In genomic region chr7:37341033-37341630, GRCh38 we compare ENCODE assay signal across 1 cellular context.
TF ChIP-seq lines count a peak whose summit lies in the region.

No MANE protein-coding gene starts in this region.

TF ChIP-seq in GM12878, 131 proteins besides CTCF, POLR2A, EP300 and RAD21 (continued from another document):
- TF ChIP-seq ATF2 (IDR thresholded peaks at IDR 0.05; ENCODE audit: low read length) = peak; percentile 83
- TF ChIP-seq TCF3 (IDR thresholded peaks at IDR 0.05; ENCODE audit: borderline replicate concordance, insufficient read depth, low read depth, low read length) = 0 out of 2 replicates have a peak, but pooled peaks have one; percentile 51
- TF ChIP-seq ATF7 (IDR thresholded peaks at IDR 0.05; ENCODE audit: low read depth) = peak; percentile 26; the same call in 1 of the 2 replicates
- TF ChIP-seq CHD2 (IDR thresholded peaks at IDR 0.05; ENCODE audit: borderline replicate concordance, low read depth, low read length) = no peak
- peak; percentile 93 for TF ChIP-seq JUNB (IDR thresholded peaks at IDR 0.05)
- TF ChIP-seq ZSCAN29 (IDR thresholded peaks at IDR 0.05) = no peak
- TF ChIP-seq CREM (IDR thresholded peaks at IDR 0.05; ENCODE audit: low read depth) = peak; percentile 53
- peak; percentile 86 for TF ChIP-seq MTA2 (IDR thresholded peaks at IDR 0.05; ENCODE audit: low read depth)
- no peak for TF ChIP-seq PAX8 (IDR thresholded peaks at IDR 0.05)
- TF ChIP-seq GABPA (IDR thresholded peaks at IDR 0.05; ENCODE audit: low read depth) = peak; percentile 44; the same call in 1 of the 2 replicates
- TF ChIP-seq MEF2A (IDR thresholded peaks at IDR 0.05; ENCODE audit: insufficient read depth, low read depth, low read length) = 0 out of 2 replicates have a peak, but pooled peaks have one; percentile 29
- TF ChIP-seq IKZF1 (conservative IDR thresholded peaks at IDR 0.05) = peak; percentile 57
- TF ChIP-seq BCL3 (IDR thresholded peaks at IDR 0.05; ENCODE audit: borderline replicate concordance, insufficient read depth, low read depth, low read length, poor library complexity, severe bottlenecking) = no peak
- peak; percentile 18; the same call in 1 of the 2 replicates for TF ChIP-seq JUND (IDR thresholded peaks at IDR 0.05; ENCODE audit: low read depth, low read length)
- TF ChIP-seq ZNF217 (IDR thresholded peaks at IDR 0.05) = peak; percentile 92
- no peak for TF ChIP-seq YY1 (IDR thresholded peaks at IDR 0.05; ENCODE audit: low read depth, low read length)
- TF ChIP-seq ZBTB4 (CRISPR knock-in tag; IDR thresholded peaks at IDR 0.05) = no peak
- no peak for TF ChIP-seq SREBF2 (IDR thresholded peaks at IDR 0.05; ENCODE audit: low read length)
- TF ChIP-seq ZBTB40 (IDR thresholded peaks at IDR 0.05; ENCODE audit: borderline replicate concordance) = no peak
- TF ChIP-seq FOS (IDR thresholded peaks at IDR 0.05; ENCODE audit: borderline replicate concordance, extremely low read depth, insufficient read length) = no peak
- TF ChIP-seq BACH1 (IDR thresholded peaks at IDR 0.05; ENCODE audit: borderline replicate concordance) = peak; percentile 56; the same call in 1 of the 2 replicates
- TF ChIP-seq SIX5 (IDR thresholded peaks at IDR 0.05; ENCODE audit: low read depth, low read length, severe bottlenecking) = no peak
- TF ChIP-seq MAX (IDR thresholded peaks at IDR 0.05; ENCODE audit: low read depth, low read length) = no peak
- TF ChIP-seq DPF2 (IDR thresholded peaks at IDR 0.05) = peak; percentile 83
- peak; percentile 67 to 79 for TF ChIP-seq IKZF2 (IDR thresholded peaks at IDR 0.05)
- 0 out of 2 replicates have a peak, but pooled peaks have one; percentile 8 for TF ChIP-seq CREB1 (IDR thresholded peaks at IDR 0.05; ENCODE audit: low read depth)
- 0 out of 2 replicates have a peak, but pooled peaks have one; percentile 57 for TF ChIP-seq TCF12 (IDR thresholded peaks at IDR 0.05; ENCODE audit: low read depth, low read length)
- peak; percentile 73; the same call in 1 of the 2 replicates for TF ChIP-seq BCL11A (IDR thresholded peaks at IDR 0.05; ENCODE audit: low read depth, low read length)
- TF ChIP-seq RELB (IDR thresholded peaks at IDR 0.05; ENCODE audit: low read depth) = peak; percentile 38; the same call in 1 of the 2 replicates
- TF ChIP-seq RUNX3 (IDR thresholded peaks at IDR 0.05; ENCODE audit: low read length) = peak; percentile 89
- TF ChIP-seq NFIC (IDR thresholded peaks at IDR 0.05; ENCODE audit: low read depth, low read length) = peak; percentile 81; the same call in 1 of the 2 replicates
- no peak for TF ChIP-seq NRF1 (conservative IDR thresholded peaks at IDR 0.05; ENCODE audit: low read depth, low read length)
- TF ChIP-seq PRDM15 (CRISPR knock-in tag; IDR thresholded peaks at IDR 0.05) = no peak
